In the genomic region with DNA sequence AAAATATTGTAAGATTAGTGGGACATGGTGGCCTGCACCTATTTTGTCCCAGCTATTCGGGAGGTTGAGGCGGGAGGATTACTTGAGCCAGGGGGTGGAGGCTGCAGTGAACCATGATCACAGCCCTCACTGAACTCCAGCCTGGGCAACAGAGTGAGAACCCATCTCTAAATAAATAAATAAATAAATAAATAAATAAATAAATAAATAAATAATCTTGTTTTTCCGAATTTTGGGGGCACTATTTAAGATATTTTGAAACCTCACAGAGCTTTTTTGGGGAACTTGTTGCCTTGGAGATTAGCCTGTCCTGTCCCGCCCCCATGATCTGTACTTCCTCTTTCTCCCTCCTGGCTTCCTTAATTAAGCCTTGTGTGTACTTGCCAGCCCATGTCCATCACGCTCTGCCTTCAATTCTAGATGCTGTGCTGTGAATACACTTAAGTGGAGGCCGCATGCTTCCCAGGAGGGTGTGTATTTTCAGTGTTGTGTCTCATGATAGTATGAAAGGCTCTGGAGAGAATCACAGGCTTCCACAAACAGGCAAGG, we compare ENCODE assay signal across 12 cellular contexts. TPM values are rescaled to one million over a fixed set of nuclear protein-coding genes. Genes with fewer than 3 reads are reported as not detected.
A peak's percentile ranks its signal among the peaks of the same experiment; 100 is the strongest.
DNase-seq lines count a peak whose midpoint lies in the region; ATAC-seq, FAIRE-seq and TF ChIP-seq lines count a peak whose summit lies in the region.
"Had no signal": no experiment of that assay in that cellular context is flagged by ENCODE, and none has a peak within 500 bp of the region (broad histone marks: within the 10 kb centered on the region; RNA-seq: fewer than 3 reads in every experiment).

No MANE protein-coding gene starts in this region.

- no peak for FAIRE-seq in GM12878 (lab: Jason Lieb, UNC)
- FAIRE-seq in HepG2 (lab: Jason Lieb, UNC): no peak
- FAIRE-seq: colon had no signal

- peaks cover 0 to 5% of the 10 kb centered on the region in 2 experiments; a peak in 2 of 4 replicates for H3K36me3 ChIP-seq in GM12878 (ENCODE audit: control insufficient read depth in 2 of 2, insufficient read depth in 2 of 2, low read length in 1 of 2)
- no peaks in the 10 kb centered on the region for H3K36me3 ChIP-seq in HepG2 (replicated peaks in 1 of 2; ENCODE audit: control insufficient read depth in 1 of 2, insufficient read depth in 2 of 2, low read length in 2 of 2)

- DNase-seq in activated naive CD4-positive, alpha-beta T cell (lab: John Stamatoyannopoulos, UW): no peak
- DNase-seq in MV-4-11 (lab: John Stamatoyannopoulos, UW): peak; percentile 94
- no peak for DNase-seq in GM12878 (ENCODE audit: low read depth, low spot score)
- DNase-seq in substantia nigra (lab: John Stamatoyannopoulos, UW): peak in 14 of 49 donors; percentile 3 to 40 (median 18)
- no peak for DNase-seq in HepG2 (ENCODE audit: low spot score)
- DNase-seq in HT-29 (ENCODE audit: low spot score): no peak
- DNase-seq: NCI-H526 treated with DMSO at 0.1 percent for 48 hours had no signal

- in situ Hi-C loops in GM12878 (cut with MboI) (loop anchor here (10.0 kb wide), 1 partner anchor 281 kb away; no protein-coding TSS in a partner anchor), HepG2 (cut with HindIII; ENCODE audit: extremely low pct_ligation_motif_present, low pct_unique_long_range_greater_than_20kb) (no loop called here)

- H3K27ac Mint-ChIP-seq in activated naive CD4-positive, alpha-beta T cell treated with anti-CD3 and anti-CD28 coated beads, Interleukin-2, amount 50 U/mL, for 24 hours: peak overlapping the region; percentile 90

- no peak overlapping the region for H2AFZ ChIP-seq in GM12878 (ENCODE audit: control insufficient read depth, low read depth, low read length)
- H2AFZ ChIP-seq in HepG2 (ENCODE audit: low read length): no peak overlapping the region

- H3K36me3 Mint-ChIP-seq in activated naive CD4-positive, alpha-beta T cell treated with anti-CD3 and anti-CD28 coated beads, Interleukin-2, amount 50 U/mL, for 24 hours: peaks cover 4% of the 10 kb centered on the region

- RAD21 ChIA-PET in GM12878 (lab: Charles Lee; ENCODE audit: unreplicated experiment): interaction anchor here (1.0 to 1.1 kb wide), 4 partner anchors 19 to 180 kb away, joined by 3 to 4 read pairs (median 4); no protein-coding TSS in a partner anchor

- H3K9ac ChIP-seq in GM12878 (ENCODE audit: control insufficient read depth, insufficient read depth, low read length) (no peak overlapping the region), HepG2 (ENCODE audit: insufficient read depth, low read depth, low read length) (no peak overlapping the region)
- H3K9ac ChIP-seq: KMS-11 had no signal

- no peak overlapping the region for H3K4me3 Mint-ChIP-seq in activated naive CD4-positive, alpha-beta T cell treated with anti-CD3 and anti-CD28 coated beads, Interleukin-2, amount 50 U/mL, for 24 hours

- CTCF ChIA-PET in GM12878 (lab: Yijun Ruan, JAX) (interaction anchor here (0.7 to 6.7 kb wide), 8 partner anchors 10 to 399 kb away, joined by 3 to 59 read pairs (median 4); no protein-coding TSS in a partner anchor), HepG2 (lab: Yijun Ruan, JAX; ENCODE audit: low intra/inter-chr PET ratio, low total read pairs) (no interaction called here)

- H3K4me1 ChIP-seq in GM12878 (ENCODE audit: control insufficient read depth, insufficient read depth, low read length) (peaks cover 11% of the 10 kb centered on the region), HepG2 (ENCODE audit: insufficient read depth, low read length) (peaks cover 32% of the 10 kb centered on the region)

- H3K27ac ChIP-seq in GM12878 (ENCODE audit: control insufficient read depth, insufficient read depth) (peak overlapping the region; percentile 43), substantia nigra (ENCODE audit: low read depth, low read length, poor library complexity, severe bottlenecking) (peak overlapping the region; percentile 21), HepG2 (ENCODE audit: extremely low read length, insufficient read depth, low read length) (no peak overlapping the region)
- H3K27ac ChIP-seq: KMS-11 had no signal

- 26% methylated on average over 6 of the region's 6 CpGs for WGBS in GM12878 (ENCODE audit: insufficient coverage, insufficient replicate concordance, low lambda C conversion rate, missing lambda C conversion rate)
- WGBS in HepG2 (ENCODE audit: low lambda C conversion rate): 59% methylated on average over 6 of the region's 6 CpGs

- no peak for TF ChIP-seq EP300 in GM12878 (IDR thresholded peaks at IDR 0.05; ENCODE audit: borderline replicate concordance in 1 of 2, control insufficient read depth in 1 of 2, low read depth in 2 of 2, low read length in 2 of 2)
- TF ChIP-seq EP300 in HepG2 (IDR thresholded peaks at IDR 0.05; ENCODE audit: low read depth in 2 of 2, low read length in 2 of 2): no peak
- no peak for TF ChIP-seq EP300 in HepG2 (CRISPR knock-in tag; IDR thresholded peaks at IDR 0.05; ENCODE audit: borderline replicate concordance)

- H4K20me1 ChIP-seq in GM12878 (ENCODE audit: control insufficient read depth, insufficient read depth) (no peaks in the 10 kb centered on the region), HepG2 (ENCODE audit: insufficient read depth, low read length) (no peaks in the 10 kb centered on the region)

- ATAC-seq in GM12878: peak; percentile 49
- ATAC-seq in HG03039 (IDR thresholded peaks at IDR 0.05; ENCODE audit: unreplicated experiment): no peak
- no peak for ATAC-seq in HepG2

- POLR2A ChIA-PET in GM12878 (lab: Charles Lee): no interaction called here
- POLR2A ChIA-PET in HepG2 (lab: Yijun Ruan, JAX): no interaction called here

- SMC1A ChIA-PET in GM12878 (lab: Charles Lee; ENCODE audit: uncharacterized antibody, unreplicated experiment): interaction anchor here (0.6 to 1.2 kb wide), 4 partner anchors 88 to 319 kb away, joined by 3 to 4 read pairs (median 3); no protein-coding TSS in a partner anchor

- TF ChIP-seq RAD21 in GM12878 (IDR thresholded peaks at IDR 0.05; ENCODE audit: insufficient read depth, low read depth, low read length) (no peak), HepG2 (CRISPR knock-in tag; IDR thresholded peaks at IDR 0.05) (no peak)

- intact Hi-C loops in GM12878 (cut with micrococcal nuclease; ENCODE audit: unreplicated experiment): no loop called here
- intact Hi-C loops in HepG2 (cut with micrococcal nuclease; ENCODE audit: unreplicated experiment): no loop called here

- TF ChIP-seq CTCF in GM12878 (IDR thresholded peaks at IDR 0.05 in 2 of 3, conservative IDR thresholded peaks at IDR 0.05 in 1 of 3; ENCODE audit: control insufficient read depth in 2 of 3, extremely low read depth in 1 of 3, insufficient read depth in 1 of 3, low read depth in 3 of 3, low read length in 3 of 3) (no peak), HepG2 (CRISPR knock-in tag; IDR thresholded peaks at IDR 0.05) (no peak)

- TF ChIP-seq POLR2A in GM12878 (IDR thresholded peaks at IDR 0.05; ENCODE audit: low read depth, low read length) (no peak), HepG2 (IDR thresholded peaks at IDR 0.05; ENCODE audit: insufficient read depth in 1 of 2, low read depth in 2 of 2, low read length in 2 of 2) (no peak)

- no peaks in the 10 kb centered on the region for H3K27me3 Mint-ChIP-seq in activated naive CD4-positive, alpha-beta T cell treated with anti-CD3 and anti-CD28 coated beads, Interleukin-2, amount 50 U/mL, for 24 hours

- H3K9me3 ChIP-seq in GM12878 (replicated peaks; ENCODE audit: control insufficient read depth, insufficient read depth, low read length): no peaks in the 10 kb centered on the region
- H3K9me3 ChIP-seq in HepG2 (ENCODE audit: low read length): no peaks in the 10 kb centered on the region

- H3K27me3 ChIP-seq in GM12878 (replicated peaks in 1 of 2; ENCODE audit: control insufficient read depth in 2 of 2, insufficient read depth in 2 of 2, low read length in 1 of 2) (no peaks in the 10 kb centered on the region), HepG2 (ENCODE audit: control insufficient read depth in 1 of 2, insufficient read depth in 2 of 2, low read length in 2 of 2) (no peaks in the 10 kb centered on the region)

- peak overlapping the region; percentile 40 for H3K4me2 ChIP-seq in GM12878 (ENCODE audit: control insufficient read depth, insufficient read depth)
- H3K4me2 ChIP-seq in HepG2 (ENCODE audit: low read depth, low read length): no peak overlapping the region
- H3K4me2 ChIP-seq: KMS-11 had no signal

- peaks cover 56% of the 10 kb centered on the region for H3K79me2 ChIP-seq in GM12878 (ENCODE audit: control insufficient read depth, insufficient read depth, low read length)
- no peaks in the 10 kb centered on the region for H3K79me2 ChIP-seq in HepG2 (ENCODE audit: insufficient read depth, low read length)

- BruUV-seq in GM12878 (replicated peaks; lab: Mats Ljungman, UMichigan) (no TSS peak), HepG2 (replicated peaks; lab: Mats Ljungman, UMichigan) (no TSS peak)

- peak overlapping the region; percentile 60 for H3K4me3 ChIP-seq in GM12878
- H3K4me3 ChIP-seq in HepG2 (replicated peaks in 1 of 3; ENCODE audit: insufficient read depth in 1 of 3, low read depth in 2 of 3, low read length in 3 of 3): no peak overlapping the region
- H3K4me3 ChIP-seq: skin epidermis had no signal

- peaks cover 45% of the 10 kb centered on the region for H3K4me1 Mint-ChIP-seq in activated naive CD4-positive, alpha-beta T cell treated with anti-CD3 and anti-CD28 coated beads, Interleukin-2, amount 50 U/mL, for 24 hours

- no peaks in the 10 kb centered on the region for H3K9me3 Mint-ChIP-seq in activated naive CD4-positive, alpha-beta T cell treated with anti-CD3 and anti-CD28 coated beads, Interleukin-2, amount 50 U/mL, for 24 hours

RNA-seq across cellular contexts. Expression of gene LGALS9, which starts 4.4 kb away (rescaled TPM):
- total RNA-seq in GM12878 (2013; cell fraction: nucleolus; rRNA removed): 94.1 and 105 TPM in 2 replicates
- total RNA-seq in GM12878 (2014; rRNA removed): 169 and 177 TPM in 2 replicates
- total RNA-seq in GM12878 (2014; rRNA removed; fragmentation: Illumina TruSeq; extraction: Trizol): 115 and 119 TPM in 2 replicates
- total RNA-seq in GM12878 (2021): 246 and 254 TPM in 2 replicates
- 228 TPM for polyA plus RNA-seq in GM12878 (2011; ENCODE audit: low read depth)
- 88.7 and 223 TPM in 2 replicates for polyA plus RNA-seq in GM12878 (2011; rRNA removed)
- 295 and 353 TPM in 2 replicates for polyA plus RNA-seq in GM12878 (2011; cell fraction: cytosol; rRNA removed)
- 331 and 338 TPM in 2 replicates for polyA plus RNA-seq in GM12878 (2011; cell fraction: nucleus; rRNA removed)
- polyA plus RNA-seq in GM12878 (2012): 364 and 368 TPM in 2 replicates
- 180 and 294 TPM in 2 replicates for polyA plus RNA-seq in GM12878 (2014; fragmentation: Illumina TruSeq; extraction: Trizol)
- polyA plus RNA-seq in GM12878 (2014; fragmentation: Nextera tagmentation; extraction: Ambion mirVana): 10 to 100 TPM; 22.5 to 30.2 TPM
- polyA plus RNA-seq in GM12878 (2014; rRNA removed): 245 and 252 TPM in 2 replicates
- polyA plus RNA-seq in GM12878 (2016; fragmentation: Nextera tagmentation; extraction: Ambion mirVana): 100 to 1,000 TPM; 133 to 142 TPM
- 283 and 449 TPM in 2 replicates for polyA minus RNA-seq in GM12878 (2011; rRNA and poly(A)+ RNA removed)
- polyA minus RNA-seq in GM12878 (2011; cell fraction: cytosol; rRNA and poly(A)+ RNA removed): 110 and 112 TPM in 2 replicates
- polyA minus RNA-seq in GM12878 (2011; cell fraction: nucleus; rRNA and poly(A)+ RNA removed): 106 and 139 TPM in 2 replicates
- 0.40 and 0.56 TPM in 2 replicates for total RNA-seq in HepG2 (2016; rRNA removed; fragmentation: Illumina TruSeq; extraction: Trizol)
- not detected in 2 replicates for total RNA-seq in HepG2 (2016; cell fraction: cytosol; rRNA removed; fragmentation: Illumina TruSeq; extraction: Trizol; ENCODE audit: low read depth)
- total RNA-seq in HepG2 (2016; cell fraction: insoluble cytoplasmic fraction; rRNA removed; fragmentation: Illumina TruSeq; extraction: Trizol): 0.26 TPM in 1 of 2 replicates, not detected in the other
- total RNA-seq in HepG2 (2016; cell fraction: membrane; rRNA removed; fragmentation: Illumina TruSeq; extraction: Trizol): 0.48 TPM in 1 of 2 replicates, not detected in the other
- 0.41 and 0.59 TPM in 2 replicates for total RNA-seq in HepG2 (2016; cell fraction: nucleus; rRNA removed; fragmentation: Illumina TruSeq; extraction: Trizol)
- polyA plus RNA-seq in HepG2 (2011; rRNA removed): 1.4 and 1.6 TPM in 2 replicates
- polyA plus RNA-seq in HepG2 (2011; cell fraction: cytosol; rRNA removed): 0.46 and 0.60 TPM in 2 replicates
- polyA plus RNA-seq in HepG2 (2011; cell fraction: nucleus; rRNA removed): 3.3 and 4.3 TPM in 2 replicates
- polyA plus RNA-seq in HepG2 (2012): 2.2 and 2.8 TPM in 2 replicates
- 0.15 and 0.23 TPM in 2 replicates for polyA plus RNA-seq in HepG2 (2016; cell fraction: cytosol; fragmentation: Illumina TruSeq; extraction: Trizol; ENCODE audit: low read depth)
- 0.28 and 0.61 TPM in 2 replicates for polyA plus RNA-seq in HepG2 (2016; cell fraction: insoluble cytoplasmic fraction; fragmentation: Illumina TruSeq; extraction: Trizol; ENCODE audit: low read depth)
- polyA plus RNA-seq in HepG2 (2016; cell fraction: membrane; fragmentation: Illumina TruSeq; extraction: Trizol; ENCODE audit: low read depth): 0.21 and 0.37 TPM in 2 replicates
- polyA plus RNA-seq in HepG2 (2016; cell fraction: nucleus; fragmentation: Illumina TruSeq; extraction: Trizol; ENCODE audit: insufficient read depth, low read depth): 1.3 and 2.3 TPM in 2 replicates
- 1.6 and 2.5 TPM in 2 replicates for polyA minus RNA-seq in HepG2 (2011; rRNA and poly(A)+ RNA removed; ENCODE audit: low replicate concordance)
- 0.62 TPM in 1 of 2 replicates, not detected in the other for polyA minus RNA-seq in HepG2 (2011; cell fraction: cytosol; rRNA and poly(A)+ RNA removed)
- polyA minus RNA-seq in HepG2 (2011; cell fraction: nucleus; rRNA and poly(A)+ RNA removed): 3.3 and 3.4 TPM in 2 replicates
- 58.5 and 61.4 TPM in 2 replicates for total RNA-seq in HT-29 (2014; rRNA removed; shearing (Covaris generic))

Comparison
In these comparisons a context has a peak if more than half of its experiments do, and no peak if none do; other contexts are left out.
1. RNA of gene LGALS9, which starts 4.4 kb away (total RNA-seq): 94.1 to 254 TPM in GM12878 and 58.5 to 61.4 TPM in HT-29; 0.26 to 0.59 TPM in HepG2; every median in the first group is over 10 times any median in the second.